In genomic region chr12:50922820-50923219, GRCh38 we compare ENCODE assay signal across 12 cellular contexts. TPM values are rescaled to one million over a fixed set of nuclear protein-coding genes. Genes with fewer than 3 reads are reported as not detected.
DNase-seq lines count a peak whose midpoint lies in the region; ATAC-seq, FAIRE-seq and TF ChIP-seq lines count a peak whose summit lies in the region.
"Had no signal": no experiment of that assay in that cellular context is flagged by ENCODE, and none has a peak within 500 bp of the region (broad histone marks: within the 10 kb centered on the region; RNA-seq: fewer than 3 reads in every experiment).

No MANE protein-coding gene starts in this region.

- H4K20me1 ChIP-seq in HepG2 (ENCODE audit: insufficient read depth, low read length) (no peaks in the 10 kb centered on the region), fibroblast of lung (ENCODE audit: control insufficient read depth, extremely low read depth, insufficient read depth, low read length) (no peaks in the 10 kb centered on the region)

- ATAC-seq in HepG2 (no peak), aorta (ENCODE audit: low FRiP score) (peak; percentile 24), HG03039 (IDR thresholded peaks at IDR 0.05; ENCODE audit: unreplicated experiment) (no peak)

- H3K4me3 Mint-ChIP-seq in nephron progenitor cell: peak overlapping the region; percentile 63
- peak overlapping the region in 1 of 8 donors; percentile 1 for H3K4me3 Mint-ChIP-seq in CD4-positive, alpha-beta memory T cell

- peaks cover 6% of the 10 kb centered on the region for H3K27me3 Mint-ChIP-seq in nephron progenitor cell (ENCODE audit: low read depth, poor library complexity)
- H3K27me3 Mint-ChIP-seq in CD4-positive, alpha-beta memory T cell: peaks cover 1 to 7% of the 10 kb centered on the region in 2 donors

- H3K9me3 ChIP-seq in liver (ENCODE audit: control insufficient read depth in 4 of 4, low read length in 3 of 4) (no peaks in the 10 kb centered on the region), HepG2 (ENCODE audit: low read length) (no peaks in the 10 kb centered on the region), fibroblast of lung (ENCODE audit: control insufficient read depth, insufficient read depth, low read depth, low read length) (no peaks in the 10 kb centered on the region), aorta (ENCODE audit: control insufficient read depth, low read length) (no peaks in the 10 kb centered on the region)
- H3K9me3 ChIP-seq in CD4-positive, alpha-beta memory T cell (ENCODE audit: control insufficient read depth in 1 of 2, low read length in 2 of 2): no peaks in the 10 kb centered on the region
- H3K9me3 ChIP-seq: SJSA1 had no signal

- H3K4me2 ChIP-seq in HepG2 (ENCODE audit: low read depth, low read length) (no peak overlapping the region; the same call in 1 of the 2 replicates), fibroblast of lung (ENCODE audit: extremely low read depth, insufficient read depth, low read length) (peak overlapping the region; percentile 27)

- BruUV-seq in HepG2 (replicated peaks; lab: Mats Ljungman, UMichigan): no TSS peak

- WGBS in liver: 41% methylated on average over 3 of the region's 3 CpGs
- 77% methylated on average over 3 of the region's 3 CpGs for WGBS in HepG2 (ENCODE audit: low lambda C conversion rate)
- 24% methylated on average over 3 of the region's 3 CpGs for WGBS in aorta, 2 donors

- H3K79me2 ChIP-seq in HepG2 (ENCODE audit: insufficient read depth, low read length) (peaks cover 33% of the 10 kb centered on the region), fibroblast of lung (ENCODE audit: control insufficient read depth, insufficient read depth, low read length) (peaks cover 3% of the 10 kb centered on the region)

- peak in 1 of 2 donors; percentile 40 for TF ChIP-seq RAD21 in liver (IDR thresholded peaks at IDR 0.05)
- no peak for TF ChIP-seq RAD21 in HepG2 (CRISPR knock-in tag; IDR thresholded peaks at IDR 0.05)

- H3K4me1 ChIP-seq in liver (ENCODE audit: control insufficient read depth in 4 of 4, insufficient read depth in 4 of 4, low read length in 3 of 4): peaks cover 0 to 24% (median 17%) of the 10 kb centered on the region in 4 donors
- peaks cover 35% of the 10 kb centered on the region for H3K4me1 ChIP-seq in HepG2 (ENCODE audit: insufficient read depth, low read length)
- H3K4me1 ChIP-seq in fibroblast of lung (ENCODE audit: control insufficient read depth, extremely low read depth, insufficient read depth, low read length): peaks cover 4% of the 10 kb centered on the region
- H3K4me1 ChIP-seq in aorta (ENCODE audit: control insufficient read depth in 1 of 2, insufficient read depth in 2 of 2, low read length in 2 of 2): peaks cover 0 to 4% of the 10 kb centered on the region in 2 donors
- H3K4me1 ChIP-seq in CD4-positive, alpha-beta memory T cell (ENCODE audit: insufficient read depth, low read length): peaks cover 9% of the 10 kb centered on the region

- H3K9me3 Mint-ChIP-seq in nephron progenitor cell: peaks cover 11% of the 10 kb centered on the region
- peaks cover 0 to 13% (median 4%) of the 10 kb centered on the region in 8 donors for H3K9me3 Mint-ChIP-seq in CD4-positive, alpha-beta memory T cell

- CTCF ChIA-PET in HepG2 (lab: Yijun Ruan, JAX; ENCODE audit: low intra/inter-chr PET ratio, low total read pairs): no interaction called here
- CTCF ChIA-PET in CD4-positive, alpha-beta memory T cell (lab: Charles Lee; ENCODE audit: partially characterized antibody): no interaction called here

- DNase-seq in HepG2 (ENCODE audit: low spot score) (no peak), fibroblast of lung (ENCODE audit: low read depth in 2 of 2) (peak in 1 of 2 donors; percentile 53), nephron progenitor cell (peak; percentile 8), aorta (no peak), OCI-M2 (lab: John Stamatoyannopoulos, UW; ENCODE audit: unreplicated experiment) (no peak)
- DNase-seq in CD4-positive, alpha-beta memory T cell: no peak
- DNase-seq: occipital lobe had no signal

- peaks cover 57% of the 10 kb centered on the region for H3K4me1 Mint-ChIP-seq in nephron progenitor cell
- peaks cover 5 to 11% (median 7%) of the 10 kb centered on the region in 4 donors for H3K4me1 Mint-ChIP-seq in CD4-positive, alpha-beta memory T cell

- POLR2A ChIA-PET in HepG2 (lab: Yijun Ruan, JAX): interaction anchor here (1.4 to 4.2 kb wide), 4 partner anchors 9 to 103 kb away, joined by 3 to 46 read pairs (median 14); partner anchors contain the start of gene SLC11A2
- POLR2A ChIA-PET in CD4-positive, alpha-beta memory T cell (lab: Charles Lee; ENCODE audit: partially characterized antibody): no interaction called here

- TF ChIP-seq POLR2A in HepG2 (IDR thresholded peaks at IDR 0.05; ENCODE audit: insufficient read depth in 1 of 2, low read depth in 2 of 2, low read length in 2 of 2): no peak

- H3K36me3 ChIP-seq in liver (ENCODE audit: control insufficient read depth in 4 of 4, insufficient read depth in 3 of 4, low read depth in 1 of 4, low read length in 3 of 4): no peaks in the 10 kb centered on the region
- no peaks in the 10 kb centered on the region for H3K36me3 ChIP-seq in HepG2 (replicated peaks in 1 of 2; ENCODE audit: control insufficient read depth in 1 of 2, insufficient read depth in 2 of 2, low read length in 2 of 2)
- H3K36me3 ChIP-seq in fibroblast of lung (ENCODE audit: control insufficient read depth, insufficient read depth, low read length): no peaks in the 10 kb centered on the region
- no peaks in the 10 kb centered on the region for H3K36me3 ChIP-seq in aorta (ENCODE audit: control insufficient read depth in 1 of 2, insufficient read depth in 2 of 2, low read length in 1 of 2)
- H3K36me3 ChIP-seq in CD4-positive, alpha-beta memory T cell (ENCODE audit: insufficient read depth, low read length): no peaks in the 10 kb centered on the region
- H3K36me3 ChIP-seq: SJSA1 had no signal

- H3K27me3 ChIP-seq in liver (ENCODE audit: control insufficient read depth in 4 of 4, insufficient read depth in 4 of 4, low read length in 3 of 4) (no peaks in the 10 kb centered on the region), HepG2 (ENCODE audit: control insufficient read depth in 1 of 2, insufficient read depth in 2 of 2, low read length in 2 of 2) (peaks cover 0 to 3% of the 10 kb centered on the region in 2 experiments; a peak in 1 of 5 replicates), fibroblast of lung (ENCODE audit: control insufficient read depth, insufficient read depth, low read length) (no peaks in the 10 kb centered on the region), aorta (ENCODE audit: control insufficient read depth in 1 of 2, insufficient read depth in 2 of 2, low read length in 1 of 2) (no peaks in the 10 kb centered on the region)
- H3K27me3 ChIP-seq in CD4-positive, alpha-beta memory T cell (ENCODE audit: insufficient read depth, low read length): no peaks in the 10 kb centered on the region
- H3K27me3 ChIP-seq: SJSA1 had no signal

- intact Hi-C loops in HepG2 (cut with micrococcal nuclease; ENCODE audit: unreplicated experiment): loop anchor here (10.0 kb wide), 1 partner anchor 158 kb away; the partner anchor contains the start of gene ATF1
- intact Hi-C loops in aorta (cut with DNase I): loop anchor here in 1 of 2 donors (10.0 kb wide), 1 partner anchor 98 kb away; no protein-coding TSS in a partner anchor
- intact Hi-C loops in CD4-positive, alpha-beta memory T cell (cut with micrococcal nuclease): no loop called here

- H3K27ac ChIP-seq in liver (ENCODE audit: low read depth in 1 of 2, low read length in 2 of 2) (peak overlapping the region; percentile 47 to 66), HepG2 (ENCODE audit: extremely low read length, insufficient read depth, low read length) (no peak overlapping the region), fibroblast of lung (ENCODE audit: insufficient read depth, low read length) (no peak overlapping the region), aorta (ENCODE audit: low read depth in 1 of 2, low read length in 2 of 2) (peak overlapping the region in 1 of 2 donors; percentile 87)
- H3K27ac ChIP-seq in CD4-positive, alpha-beta memory T cell (ENCODE audit: low read depth, low read length): no peak overlapping the region
- H3K27ac ChIP-seq: SJSA1 had no signal

- in situ Hi-C loops in HepG2 (cut with HindIII; ENCODE audit: extremely low pct_ligation_motif_present, low pct_unique_long_range_greater_than_20kb): no loop called here

- H3K9ac ChIP-seq in liver (ENCODE audit: low read depth in 1 of 2, low read length in 2 of 2) (peak overlapping the region in 1 of 2 donors; percentile 36), HepG2 (ENCODE audit: insufficient read depth, low read depth, low read length) (no peak overlapping the region), fibroblast of lung (ENCODE audit: insufficient read depth, low read length) (no peak overlapping the region)

- H2AFZ ChIP-seq in HepG2 (ENCODE audit: low read length) (no peak overlapping the region), fibroblast of lung (ENCODE audit: low read length) (peak overlapping the region; percentile 24)

- H3K27ac Mint-ChIP-seq in nephron progenitor cell: peak overlapping the region; percentile 92
- no peak overlapping the region for H3K27ac Mint-ChIP-seq in CD4-positive, alpha-beta memory T cell

- no peaks in the 10 kb centered on the region for H3K36me3 Mint-ChIP-seq in nephron progenitor cell (ENCODE audit: low read depth)
- peaks cover 2% of the 10 kb centered on the region in 2 donors for H3K36me3 Mint-ChIP-seq in CD4-positive, alpha-beta memory T cell

- no peak for TF ChIP-seq EP300 in HepG2 (IDR thresholded peaks at IDR 0.05; ENCODE audit: low read depth in 2 of 2, low read length in 2 of 2)
- no peak for TF ChIP-seq EP300 in HepG2 (CRISPR knock-in tag; IDR thresholded peaks at IDR 0.05; ENCODE audit: borderline replicate concordance)

- TF ChIP-seq CTCF in liver (IDR thresholded peaks at IDR 0.05; ENCODE audit: low read depth, low read length, missing input control) (no peak), HepG2 (CRISPR knock-in tag; IDR thresholded peaks at IDR 0.05) (no peak), fibroblast of lung (conservative IDR thresholded peaks at IDR 0.05 in 1 of 2, IDR thresholded peaks at IDR 0.05 in 1 of 2; ENCODE audit: low read depth in 1 of 2, low read length in 2 of 2) (no peak), nephron progenitor cell (IDR thresholded peaks at IDR 0.05) (no peak)

- FAIRE-seq in HepG2 (lab: Jason Lieb, UNC): no peak
- FAIRE-seq: astrocyte had no signal

- H3K4me3 ChIP-seq in liver (ENCODE audit: low read depth in 1 of 3, low read length in 3 of 3) (no peak overlapping the region), HepG2 (replicated peaks in 1 of 3; ENCODE audit: insufficient read depth in 1 of 3, low read depth in 2 of 3, low read length in 3 of 3) (no peak overlapping the region), fibroblast of lung (replicated peaks in 1 of 4; ENCODE audit: control extremely low read depth in 1 of 4, insufficient read depth in 1 of 4, low read depth in 3 of 4, low read length in 4 of 4) (no peak overlapping the region), aorta (ENCODE audit: low read length in 2 of 2) (peak overlapping the region in 1 of 2 donors; percentile 8)
- no peak overlapping the region for H3K4me3 ChIP-seq in CD4-positive, alpha-beta memory T cell (ENCODE audit: low read length in 2 of 2)
- H3K4me3 ChIP-seq: SJSA1 had no signal

RNA-seq across cellular contexts. Expression of gene HIGD1C, which starts 29.5 kb away (rescaled TPM):
- total RNA-seq in liver (not detected), HepG2 (2016; rRNA removed; fragmentation: Illumina TruSeq; extraction: Trizol) (not detected in 2 replicates), fibroblast of lung (not detected in 2 replicates), aorta (not detected)
- polyA plus RNA-seq in liver (not detected), HepG2 (2011; rRNA removed) (not detected in 2 replicates), fibroblast of lung (not detected in 2 replicates), aorta (not detected)
- total RNA-seq in HepG2 (2016; cell fraction: cytosol; rRNA removed; fragmentation: Illumina TruSeq; extraction: Trizol; ENCODE audit: low read depth): not detected in 2 replicates
- not detected in 2 replicates for total RNA-seq in HepG2 (2016; cell fraction: insoluble cytoplasmic fraction; rRNA removed; fragmentation: Illumina TruSeq; extraction: Trizol)
- not detected in 2 replicates for total RNA-seq in HepG2 (2016; cell fraction: membrane; rRNA removed; fragmentation: Illumina TruSeq; extraction: Trizol)
- not detected in 2 replicates for total RNA-seq in HepG2 (2016; cell fraction: nucleus; rRNA removed; fragmentation: Illumina TruSeq; extraction: Trizol)
- not detected in 2 replicates for polyA plus RNA-seq in HepG2 (2011; cell fraction: cytosol; rRNA removed)
- not detected in 2 replicates for polyA plus RNA-seq in HepG2 (2011; cell fraction: nucleus; rRNA removed)
- not detected in 2 replicates for polyA plus RNA-seq in HepG2 (2012)
- polyA plus RNA-seq in HepG2 (2016; cell fraction: cytosol; fragmentation: Illumina TruSeq; extraction: Trizol; ENCODE audit: low read depth): not detected in 2 replicates
- not detected in 2 replicates for polyA plus RNA-seq in HepG2 (2016; cell fraction: insoluble cytoplasmic fraction; fragmentation: Illumina TruSeq; extraction: Trizol; ENCODE audit: low read depth)
- not detected in 2 replicates for polyA plus RNA-seq in HepG2 (2016; cell fraction: membrane; fragmentation: Illumina TruSeq; extraction: Trizol; ENCODE audit: low read depth)
- not detected in 2 replicates for polyA plus RNA-seq in HepG2 (2016; cell fraction: nucleus; fragmentation: Illumina TruSeq; extraction: Trizol; ENCODE audit: insufficient read depth, low read depth)
- polyA minus RNA-seq in HepG2 (2011; rRNA and poly(A)+ RNA removed; ENCODE audit: low replicate concordance): not detected in 2 replicates
- not detected in 2 replicates for polyA minus RNA-seq in HepG2 (2011; cell fraction: cytosol; rRNA and poly(A)+ RNA removed)
- not detected in 2 replicates for polyA minus RNA-seq in HepG2 (2011; cell fraction: nucleus; rRNA and poly(A)+ RNA removed)
- polyA plus RNA-seq in fibroblast of lung (2012): not detected in 2 replicates
- not detected in 2 replicates for polyA minus RNA-seq in fibroblast of lung (ENCODE audit: low replicate concordance)
- total RNA-seq in CD4-positive, alpha-beta memory T cell: not detected
- not detected for polyA plus RNA-seq in CD4-positive, alpha-beta memory T cell
- total RNA-seq: astrocyte, occipital lobe, SJSA1 had no signal
- polyA plus RNA-seq: AG04450 had no signal

Comparison
In these comparisons a context has a peak if more than half of its experiments do, and no peak if none do; other contexts are left out.
1. H3K27ac ChIP-seq: peak in liver (2 of 2); none in HepG2 (single experiment), fibroblast of lung (single experiment) and CD4-positive, alpha-beta memory T cell (single experiment).